ENCODE assay signal across 16 cellular contexts in the genomic region with DNA sequence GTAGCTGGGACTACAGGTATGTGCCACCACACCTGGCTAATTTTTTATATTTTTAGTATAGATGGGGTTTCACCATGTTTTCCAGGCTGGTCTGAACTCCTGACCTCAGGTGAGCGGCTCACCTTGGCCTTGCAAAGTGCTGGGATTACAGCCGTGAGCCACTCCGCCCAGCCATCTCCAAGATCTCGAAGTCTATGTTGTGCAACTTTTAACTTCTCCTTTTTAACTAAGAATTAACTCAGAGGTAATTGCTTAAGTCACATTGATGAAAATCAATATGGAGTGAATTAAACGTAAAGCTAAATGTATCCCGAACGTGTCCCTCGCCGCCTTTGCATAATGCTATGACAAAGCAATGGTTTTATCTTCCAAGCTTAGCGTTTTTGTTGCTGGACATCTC.
"Had no signal": no experiment of that assay in that cellular context is flagged by ENCODE, and none has a peak within 500 bp of the region (broad histone marks: within the 10 kb centered on the region; RNA-seq: fewer than 3 reads in every experiment).

No MANE protein-coding gene starts in this region.

- H3K4me1 ChIP-seq: foreskin keratinocyte, left ventricle myocardium inferior, lower lobe of right lung, psoas muscle, right lobe of liver, suprapubic skin, thyroid gland had no signal

- H3K27me3 ChIP-seq: foreskin keratinocyte, right lobe of liver, thyroid gland had no signal

- H3K36me3 ChIP-seq: left ventricle myocardium inferior, lower lobe of right lung, right lobe of liver, suprapubic skin, thyroid gland had no signal

- DNase-seq: effector memory CD4-positive, alpha-beta T cell; foreskin keratinocyte; kidney; left cardiac atrium; left ventricle myocardium inferior; lower lobe of right lung; midbrain; psoas muscle; retina; right lobe of liver; stimulated activated CD4-positive, alpha-beta T cell treated with anti-CD3 and anti-CD28 coated beads, Interleukin-4, amount 100 ng/mL, for 1 hour; stimulated activated CD8-positive, alpha-beta memory T cell treated with anti-CD3 and anti-CD28 coated beads, Interleukin-4, amount 100 ng/mL, for 48 hours; stimulated activated naive CD8-positive, alpha-beta T cell treated with anti-CD3 and anti-CD28 coated beads, Interleukin-15, Interleukin-2, amounts not matched to agents 100 U/mL and 50 U/mL, for 24 hours; thyroid gland had no signal

- H3K4me3 ChIP-seq: left ventricle myocardium inferior, lower lobe of right lung, psoas muscle, right lobe of liver, suprapubic skin, thyroid gland had no signal

- H3K27ac ChIP-seq: foreskin keratinocyte, left ventricle myocardium inferior, lower lobe of right lung, psoas muscle, right lobe of liver, suprapubic skin, thyroid gland had no signal

- ATAC-seq: foreskin keratinocyte; left cardiac atrium; lower lobe of right lung; psoas muscle; right lobe of liver; stimulated activated effector memory CD8-positive, alpha-beta T cell treated with anti-CD3 and anti-CD28 coated beads, Interleukin-12 subunit alpha, Interleukin-12 subunit beta, amount 100 ng/mL, for 72 hours; stimulated activated naive CD8-positive, alpha-beta T cell treated with anti-CD3 and anti-CD28 coated beads, Interleukin-15, Interleukin-2, amounts not matched to agents 100 U/mL and 50 U/mL, for 24 hours had no signal

- H3K9me3 ChIP-seq: left ventricle myocardium inferior, lower lobe of right lung, psoas muscle, right lobe of liver, suprapubic skin, thyroid gland had no signal
